9 cellular contexts compared by ENCODE assay signal in the genomic region with DNA sequence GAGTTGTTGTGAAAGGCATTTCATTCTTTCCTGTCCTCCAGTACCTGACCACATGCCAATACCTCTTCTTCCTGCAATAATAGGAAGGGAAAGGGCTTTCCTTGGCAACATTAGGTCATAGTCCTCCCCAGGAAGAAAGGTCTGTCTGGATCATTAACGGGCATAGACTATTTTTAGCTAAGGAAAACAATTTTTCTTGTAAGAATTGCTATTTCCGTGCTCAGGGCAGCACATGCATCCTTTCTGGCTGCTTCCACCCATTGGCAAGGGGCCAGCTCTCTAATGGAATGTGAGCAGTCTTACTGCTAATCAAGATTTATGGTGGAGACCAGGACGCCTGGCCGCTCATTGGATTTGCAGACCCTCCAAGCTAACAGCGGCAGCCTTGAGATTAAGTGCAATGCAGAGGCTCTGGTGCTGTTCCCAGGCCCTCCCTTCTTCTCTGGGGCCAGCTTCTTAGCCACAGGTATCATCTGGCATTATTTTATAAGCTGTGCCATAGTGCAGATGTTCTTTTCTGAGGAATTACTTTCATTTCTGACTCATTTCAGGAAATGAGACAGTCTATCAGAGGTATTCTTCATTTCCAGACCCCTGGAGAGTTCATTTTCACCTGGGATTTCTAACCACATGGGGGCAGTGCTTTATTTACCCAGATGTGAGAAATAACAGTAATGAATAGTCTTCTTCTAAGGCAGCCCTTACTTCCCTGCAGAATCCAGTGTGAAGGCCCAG. TPM values are rescaled to one million over a fixed set of nuclear protein-coding genes. Genes with fewer than 3 reads are reported as not detected.
DNase-seq lines count a peak whose midpoint lies in the region; FAIRE-seq and TF ChIP-seq lines count a peak whose summit lies in the region.
"Had no signal": no experiment of that assay in that cellular context is flagged by ENCODE, and none has a peak within 500 bp of the region (broad histone marks: within the 10 kb centered on the region; RNA-seq: fewer than 3 reads in every experiment).

No MANE protein-coding gene starts in this region.

- H3K27me3 ChIP-seq in H7 (ENCODE audit: control insufficient read depth, insufficient read depth, low read length), result no peaks in the 10 kb centered on the region
- no peaks in the 10 kb centered on the region for H3K27me3 ChIP-seq in ascending aorta
- no peaks in the 10 kb centered on the region for H3K27me3 ChIP-seq in suprapubic skin

- TF ChIP-seq POLR2A in suprapubic skin (IDR thresholded peaks at IDR 0.05) (no peak), GM12891 (IDR thresholded peaks at IDR 0.05; ENCODE audit: low read depth, low read length) (no peak)

- H3K27me3 Mint-ChIP-seq in activated T-cell treated with anti-CD3 and anti-CD28 coated beads, Interleukin-2, amount 50 U/mL, for 24 hours, result no peaks in the 10 kb centered on the region

- no peak for TF ChIP-seq EP300 in suprapubic skin (IDR thresholded peaks at IDR 0.05)

- H3K36me3 ChIP-seq in H7 (replicated peaks; ENCODE audit: control insufficient read depth, insufficient read depth, low read length) (no peaks in the 10 kb centered on the region; the same call in 1 of the 2 replicates), ascending aorta (no peaks in the 10 kb centered on the region), suprapubic skin (no peaks in the 10 kb centered on the region)

- no peak overlapping the region for H3K4me3 ChIP-seq in H7 (ENCODE audit: insufficient read depth, low read depth, low read length)
- H3K4me3 ChIP-seq in ascending aorta, result peak overlapping the region; percentile 22 to 39
- no peak overlapping the region for H3K4me3 ChIP-seq in suprapubic skin
- H3K4me3 ChIP-seq: skin epidermis had no signal

- TF ChIP-seq CTCF in ascending aorta (IDR thresholded peaks at IDR 0.05) (peak; percentile 25 to 56 (median 32)), suprapubic skin (IDR thresholded peaks at IDR 0.05) (peak in 1 of 2 donors; percentile 21)

- DNase-seq in DMS 273 (lab: John Stamatoyannopoulos, UW; ENCODE audit: unreplicated experiment) (peak; percentile 37), H7 (peak; percentile 20), NCI-H2029 (lab: John Stamatoyannopoulos, UW) (peak; percentile 7), ascending aorta (ENCODE audit: low spot score in 2 of 2) (peak; percentile 53 to 96), iris pigment epithelial cell (ENCODE audit: low read depth) (peak; percentile 91), suprapubic skin (ENCODE audit: low spot score in 2 of 2) (peak; percentile 84), GM12891 (ENCODE audit: insufficient read length, low spot score) (no peak)
- DNase-seq in activated T-cell treated with anti-CD3 and anti-CD28 coated beads, Interleukin-2, amount 50 U/mL, for 24 hours, result no peak

- H3K27ac Mint-ChIP-seq in activated T-cell treated with anti-CD3 and anti-CD28 coated beads, Interleukin-2, amount 50 U/mL, for 24 hours, result no peak overlapping the region

- H3K27ac ChIP-seq in ascending aorta (peak overlapping the region; percentile 75 to 87), suprapubic skin (peak overlapping the region; percentile 43)

- FAIRE-seq in GM12891 (lab: Jason Lieb, UNC), result no peak

- intact Hi-C loops in ascending aorta (cut with DNase I), result loop anchor here (1.0 to 5.0 kb wide), 5 partner anchors 35 to 118 kb away; a partner anchor contains a TSS

- H3K9me3 ChIP-seq in ascending aorta (no peaks in the 10 kb centered on the region), suprapubic skin (no peaks in the 10 kb centered on the region)

- H3K9me3 Mint-ChIP-seq in activated T-cell treated with anti-CD3 and anti-CD28 coated beads, Interleukin-2, amount 50 U/mL, for 24 hours, result no peaks in the 10 kb centered on the region

- peaks cover 7% of the 10 kb centered on the region for H3K36me3 Mint-ChIP-seq in activated T-cell treated with anti-CD3 and anti-CD28 coated beads, Interleukin-2, amount 50 U/mL, for 24 hours (ENCODE audit: low read depth)

- WGBS in suprapubic skin, result 3% methylated on average over 5 of the region's 5 CpGs

- peaks cover 7% of the 10 kb centered on the region for H3K4me1 Mint-ChIP-seq in activated T-cell treated with anti-CD3 and anti-CD28 coated beads, Interleukin-2, amount 50 U/mL, for 24 hours (ENCODE audit: low read depth)

- H3K4me1 ChIP-seq in ascending aorta (peaks cover 8 to 56% of the 10 kb centered on the region in 2 donors), suprapubic skin (peaks cover 17% of the 10 kb centered on the region)

- H3K4me3 Mint-ChIP-seq in activated T-cell treated with anti-CD3 and anti-CD28 coated beads, Interleukin-2, amount 50 U/mL, for 24 hours, result no peak overlapping the region

TF ChIP-seq in GM12891, 5 proteins besides CTCF, POLR2A, EP300 and RAD21:
- TF ChIP-seq POU2F2 (IDR thresholded peaks at IDR 0.05; ENCODE audit: low read depth, low read length) (no peak), TAF1 (IDR thresholded peaks at IDR 0.05; ENCODE audit: low read depth, low read length) (no peak), POLR2AphosphoS5 (IDR thresholded peaks at IDR 0.05; ENCODE audit: low read depth, low read length) (no peak), PAX5 (IDR thresholded peaks at IDR 0.05; ENCODE audit: insufficient read depth, low read length, severe bottlenecking) (no peak), SPI1 (IDR thresholded peaks at IDR 0.05; ENCODE audit: low read depth, low read length) (no peak)

RNA-seq across cellular contexts. Expression of a gene that starts 52.9 kb away (rescaled TPM):
- 33.4 and 37.9 TPM in 2 replicates for total RNA-seq in H7 (2014; rRNA removed; shearing (Covaris generic))
- total RNA-seq in ascending aorta (49.6 TPM), suprapubic skin (10 to 100 TPM; 31.8 to 43.5 (median 34.1) TPM)
- 11.7 TPM for polyA plus RNA-seq in GM12891 (2012; ENCODE audit: low read depth, missing spikeins)

Comparison
In these comparisons a context has a peak if more than half of its experiments do, and no peak if none do; other contexts are left out.
1. DNase-seq: peak in DMS 273 (single experiment), H7 (single experiment), NCI-H2029 (single experiment), ascending aorta (2 of 2), iris pigment epithelial cell (single experiment) and suprapubic skin (2 of 2); none in GM12891 (single experiment) and activated T-cell treated with anti-CD3 and anti-CD28 coated beads, Interleukin-2, amount 50 U/mL, for 24 hours (single experiment).
2. H3K4me3 ChIP-seq: peak in ascending aorta (2 of 2); none in H7 (single experiment) and suprapubic skin (single experiment).